ENCODE assay signal across 8 cellular contexts in genomic region chr6:36615018-36615761, GRCh38. TPM values are rescaled to one million over a fixed set of nuclear protein-coding genes. Genes with fewer than 3 reads are reported as not detected.
DNase-seq lines count a peak whose midpoint lies in the region; ATAC-seq, FAIRE-seq and TF ChIP-seq lines count a peak whose summit lies in the region.

No MANE protein-coding gene starts in this region.

- no peak for ATAC-seq in HG02623 (IDR thresholded peaks at IDR 0.05; ENCODE audit: unreplicated experiment)

- H3K9me3 ChIP-seq in SJCRH30 (replicated peaks) (no peaks in the 10 kb centered on the region), adrenal gland (replicated peaks in 1 of 3) (no peaks in the 10 kb centered on the region), small intestine (ENCODE audit: control insufficient read depth, low read depth) (no peaks in the 10 kb centered on the region)

- CTCF ChIA-PET in HEK293T (lab: Yijun Ruan, JAX), result interaction anchor here (0.6 to 1.5 kb wide), 23 partner anchors 9 to 253 kb away, joined by 3 to 20 read pairs (median 3); no protein-coding TSS in a partner anchor

- DNase-seq in COR-L47 (lab: John Stamatoyannopoulos, UW) (peak; percentile 7), HEK293T (ENCODE audit: extremely low spot score) (peak; percentile 66), SJCRH30 (peak; percentile 38 to 75), adrenal gland (peak in 6 of 7 donors; percentile 58 to 76 (median 66)), hepatic stellate cell (ENCODE audit: low spot score) (peak; percentile 59), small intestine (peak; percentile 78), NCI-H1930 (lab: John Stamatoyannopoulos, UW) (no peak)

- TF ChIP-seq CTCF in adrenal gland (IDR thresholded peaks at IDR 0.05), result peak; percentile 43 to 95 (median 76)

- intact Hi-C loops in adrenal gland (cut with DNase I), result loop anchor here in 1 of 2 donors (10.0 kb wide), 1 partner anchor 140 kb away; no protein-coding TSS in a partner anchor

- TF ChIP-seq POLR2A in adrenal gland (IDR thresholded peaks at IDR 0.05), result no peak

- POLR2A ChIA-PET in HEK293T (lab: Yijun Ruan, JAX), result interaction anchor here (0.6 to 1.3 kb wide), 2 partner anchors 20 to 175 kb away, joined by 3 to 4 read pairs; no protein-coding TSS in a partner anchor

- FAIRE-seq in small intestine (lab: Jason Lieb, UNC), result no peak

- 26 to 39% (median 36%) methylated on average over 7 of the region's 7 CpGs for whole genome bisulfite sequencing in adrenal gland, 4 donors
- 19 to 36% (median 35%) methylated on average over 7 of the region's 7 CpGs for WGBS in small intestine, 3 donors

- H3K36me3 ChIP-seq in SJCRH30 (peaks cover 11% of the 10 kb centered on the region), adrenal gland (replicated peaks in 1 of 2) (peaks cover 0 to 10% of the 10 kb centered on the region in 2 donors), small intestine (ENCODE audit: control insufficient read depth in 2 of 2, insufficient read depth in 2 of 2, low read length in 2 of 2) (peaks cover 0 to 10% of the 10 kb centered on the region in 2 donors)

- H3K27me3 ChIP-seq in SJCRH30 (no peaks in the 10 kb centered on the region), adrenal gland (no peaks in the 10 kb centered on the region), small intestine (ENCODE audit: control insufficient read depth in 2 of 2, insufficient read depth in 2 of 2, low read length in 2 of 2) (no peaks in the 10 kb centered on the region)

- H3K27ac ChIP-seq in SJCRH30, result no peak overlapping the region
- peak overlapping the region in 1 of 5 donors; percentile 1 for H3K27ac ChIP-seq in adrenal gland
- H3K27ac ChIP-seq in small intestine (ENCODE audit: low read depth in 1 of 2, low read length in 1 of 2), result peak overlapping the region in 1 of 2 donors; percentile 42

- H3K4me1 ChIP-seq in SJCRH30 (peaks cover 11% of the 10 kb centered on the region), adrenal gland (replicated peaks in 1 of 2) (peaks cover 0 to 19% of the 10 kb centered on the region in 2 donors), small intestine (ENCODE audit: control insufficient read depth in 2 of 2, insufficient read depth in 1 of 2, low read depth in 1 of 2, low read length in 1 of 2) (peaks cover 0 to 4% of the 10 kb centered on the region in 2 donors)

- no peak overlapping the region for H3K4me3 ChIP-seq in SJCRH30
- no peak overlapping the region for H3K4me3 ChIP-seq in adrenal gland
- no peak overlapping the region for H3K4me3 ChIP-seq in small intestine (ENCODE audit: low read depth in 1 of 2, low read length in 2 of 2)

TF ChIP-seq in HEK293T, 16 proteins besides CTCF, POLR2A, EP300 and RAD21:
- TF ChIP-seq ELF4 (IDR thresholded peaks at IDR 0.05) (0 out of 2 replicates have a peak, but pooled peaks have one; percentile 18), ZNF384 (IDR thresholded peaks at IDR 0.05) (peak; percentile 99), ARNT (IDR thresholded peaks at IDR 0.05) (no peak)

RNA-seq across cellular contexts. Expression of gene SRSF3, which starts 21.0 kb away (rescaled TPM):
- total RNA-seq in SJCRH30 (2014; rRNA removed; shearing (Covaris generic)), result 395 and 493 TPM in 2 replicates
- total RNA-seq in adrenal gland, result 100 to 1,000 TPM in 6 of 8 donors, 10 to 100 TPM in 2; 28.9 to 291 (median 123) TPM
- polyA plus RNA-seq in adrenal gland (100 to 1,000 TPM in 1 of 3 donors, 10 to 100 TPM in 2; 87.8 to 290 (median 92.4) TPM), small intestine (100 to 1,000 TPM; 115 to 311 (median 126) TPM)

Comparison
In these comparisons a context has a peak if more than half of its experiments do, and no peak if none do; other contexts are left out.
1. DNase-seq: peak in COR-L47 (single experiment), HEK293T (single experiment), SJCRH30 (2 of 2), adrenal gland (6 of 7), hepatic stellate cell (single experiment) and small intestine (single experiment); none in NCI-H1930 (0 of 2).